8 cellular contexts compared by ENCODE assay signal in genomic region chr19:12847159-12848139, GRCh38. TPM values are rescaled to one million over a fixed set of nuclear protein-coding genes. Genes with fewer than 3 reads are reported as not detected.
DNase-seq lines count a peak whose midpoint lies in the region; ATAC-seq and TF ChIP-seq lines count a peak whose summit lies in the region.

No MANE protein-coding gene starts in this region.

- H3K4me1 ChIP-seq in Peyer's patch (peaks cover 0 to 10% (median 4%) of the 10 kb centered on the region in 4 donors), esophagus muscularis mucosa (peaks cover 8 to 12% (median 11%) of the 10 kb centered on the region in 4 donors)

- H3K36me3 ChIP-seq in Peyer's patch (no peaks in the 10 kb centered on the region), esophagus muscularis mucosa (no peaks in the 10 kb centered on the region)

- peaks cover 0 to 2% (median 0%) of the 10 kb centered on the region in 3 donors for H3K36me3 Mint-ChIP-seq in naive thymus-derived CD8-positive, alpha-beta T cell
- H3K36me3 Mint-ChIP-seq in stimulated activated effector memory CD8-positive, alpha-beta T cell treated with anti-CD3 and anti-CD28 coated beads, Interleukin-12 subunit alpha, Interleukin-12 subunit beta, amount 100 ng/mL, for 72 hours, result no peaks in the 10 kb centered on the region

- H3K9me3 Mint-ChIP-seq in naive thymus-derived CD8-positive, alpha-beta T cell, result no peaks in the 10 kb centered on the region
- H3K9me3 Mint-ChIP-seq in stimulated activated effector memory CD8-positive, alpha-beta T cell treated with anti-CD3 and anti-CD28 coated beads, Interleukin-12 subunit alpha, Interleukin-12 subunit beta, amount 100 ng/mL, for 72 hours, result no peaks in the 10 kb centered on the region

- TF ChIP-seq CTCF in Peyer's patch (IDR thresholded peaks at IDR 0.05) (peak; percentile 96 to 99 (median 99)), esophagus muscularis mucosa (IDR thresholded peaks at IDR 0.05) (peak in 2 of 3 experiments; percentile 99)

- H3K4me3 Mint-ChIP-seq in naive thymus-derived CD8-positive, alpha-beta T cell, result peak overlapping the region in 8 of 10 donors; percentile 29 to 67 (median 50)
- H3K4me3 Mint-ChIP-seq in stimulated activated effector memory CD8-positive, alpha-beta T cell treated with anti-CD3 and anti-CD28 coated beads, Interleukin-12 subunit alpha, Interleukin-12 subunit beta, amount 100 ng/mL, for 72 hours, result peak overlapping the region; percentile 68

- no peak overlapping the region for H3K27ac ChIP-seq in Peyer's patch
- H3K27ac ChIP-seq in esophagus muscularis mucosa (replicated peaks in 1 of 4), result no peak overlapping the region

- H3K4me3 ChIP-seq in Peyer's patch (peak overlapping the region in 3 of 4 donors; percentile 10 to 37 (median 34)), esophagus muscularis mucosa (peak overlapping the region; percentile 19 to 46 (median 30))

- WGBS in esophagus muscularis mucosa, result 10% methylated on average over 54 of the region's 69 CpGs

- POLR2A ChIA-PET in naive thymus-derived CD8-positive, alpha-beta T cell (lab: Charles Lee), result interaction anchor here (0.5 to 2.1 kb wide), 10 partner anchors 15 to 1842 kb away, joined by 3 to 8 read pairs (median 4); no protein-coding TSS in a partner anchor

- peak overlapping the region in 1 of 10 donors; percentile 76 for H3K27ac Mint-ChIP-seq in naive thymus-derived CD8-positive, alpha-beta T cell
- peak overlapping the region; percentile 32 for H3K27ac Mint-ChIP-seq in stimulated activated effector memory CD8-positive, alpha-beta T cell treated with anti-CD3 and anti-CD28 coated beads, Interleukin-12 subunit alpha, Interleukin-12 subunit beta, amount 100 ng/mL, for 72 hours

- intact Hi-C loops in esophagus muscularis mucosa (cut with DNase I), result loop anchor here (2.0 to 10.0 kb wide), 2 partner anchors 81 to 163 kb away; partner anchors contain the start of genes DHPS and GNG14

- peak; percentile 96 for DNase-seq in GM03348 (ENCODE audit: low spot score)
- peak; percentile 80 for DNase-seq in HT1080 (ENCODE audit: low read depth)
- DNase-seq in Peyer's patch, result peak; percentile 79 to 93 (median 90)
- DNase-seq in activated T-cell treated with anti-CD3 and anti-CD28 coated beads, Interleukin-2, amount 50 U/mL, for 48 hours, result peak; percentile 95 to 96
- peak; percentile 95 for DNase-seq in esophagus muscularis mucosa (ENCODE audit: extremely low spot score)
- peak; percentile 56 to 85 (median 79) for DNase-seq in naive thymus-derived CD8-positive, alpha-beta T cell
- peak; percentile 97 to 99 for DNase-seq in stimulated activated effector memory CD8-positive, alpha-beta T cell treated with anti-CD3 and anti-CD28 coated beads, Interleukin-12 subunit alpha, Interleukin-12 subunit beta, amount 100 ng/mL, for 72 hours (ENCODE audit: low spot score in 2 of 2)

- TF ChIP-seq POLR2A in Peyer's patch (IDR thresholded peaks at IDR 0.05), result no peak
- no peak for TF ChIP-seq POLR2A in esophagus muscularis mucosa (IDR thresholded peaks at IDR 0.05; ENCODE audit: low read depth)

- H3K9me3 ChIP-seq in Peyer's patch (no peaks in the 10 kb centered on the region), esophagus muscularis mucosa (no peaks in the 10 kb centered on the region)

- TF ChIP-seq EP300 in esophagus muscularis mucosa (IDR thresholded peaks at IDR 0.05), result no peak

- peaks cover 3 to 7% (median 6%) of the 10 kb centered on the region in 4 donors for H3K4me1 Mint-ChIP-seq in naive thymus-derived CD8-positive, alpha-beta T cell
- peaks cover 9% of the 10 kb centered on the region for H3K4me1 Mint-ChIP-seq in stimulated activated effector memory CD8-positive, alpha-beta T cell treated with anti-CD3 and anti-CD28 coated beads, Interleukin-12 subunit alpha, Interleukin-12 subunit beta, amount 100 ng/mL, for 72 hours

- H3K27me3 ChIP-seq in Peyer's patch, result no peaks in the 10 kb centered on the region
- H3K27me3 ChIP-seq in esophagus muscularis mucosa, result peaks cover 0 to 47% (median 9%) of the 10 kb centered on the region in 4 donors

- peaks cover 16 to 46% (median 28%) of the 10 kb centered on the region in 5 donors for H3K27me3 Mint-ChIP-seq in naive thymus-derived CD8-positive, alpha-beta T cell

- ATAC-seq in naive thymus-derived CD8-positive, alpha-beta T cell, result peak; percentile 94 to 98
- ATAC-seq in stimulated activated effector memory CD8-positive, alpha-beta T cell treated with anti-CD3 and anti-CD28 coated beads, Interleukin-12 subunit alpha, Interleukin-12 subunit beta, amount 100 ng/mL, for 72 hours, result peak; percentile 97
- no peak for ATAC-seq in GM21786 (IDR thresholded peaks at IDR 0.05; ENCODE audit: unreplicated experiment)

RNA-seq across cellular contexts. Expression of gene MAST1, which starts 9.1 kb away (rescaled TPM):
- total RNA-seq in HT1080 (2014; rRNA removed; shearing (Covaris generic)), result 1.9 and 3.2 TPM in 2 replicates
- 0.26 and 0.70 TPM in 2 replicates for polyA plus RNA-seq in HT1080 (2015; cell fraction: cytosol; rRNA removed)
- 0.70 and 1.2 TPM in 2 replicates for polyA plus RNA-seq in HT1080 (2015; cell fraction: nucleus; rRNA removed)
- total RNA-seq in Peyer's patch, result under 1 TPM in 1 of 4 donors, not detected in 3; 0.27 TPM
- under 1 TPM; 0.50 to 0.91 (median 0.76) TPM for total RNA-seq in esophagus muscularis mucosa
- 1 to 10 TPM in 1 of 2 experiments, under 1 TPM in 1; 0.26 to 1.3 TPM for total RNA-seq in naive thymus-derived CD8-positive, alpha-beta T cell
- 1 to 10 TPM in 1 of 3 donors, under 1 TPM in 2; 0.22 to 4.4 (median 0.97) TPM for polyA plus RNA-seq in naive thymus-derived CD8-positive, alpha-beta T cell

RNA-seq across cellular contexts. Expression of gene RTBDN, which starts 13.1 kb away (rescaled TPM):
- total RNA-seq in HT1080 (2014; rRNA removed; shearing (Covaris generic)), result not detected in 2 replicates
- polyA plus RNA-seq in HT1080 (2015; cell fraction: cytosol; rRNA removed), result 0.30 TPM in 1 of 2 replicates, not detected in the other
- polyA plus RNA-seq in HT1080 (2015; cell fraction: nucleus; rRNA removed), result not detected in 2 replicates
- total RNA-seq in Peyer's patch (not detected), esophagus muscularis mucosa (under 1 TPM in 2 of 4 donors, not detected in 2; 0.52 to 0.83 TPM)
- not detected for total RNA-seq in naive thymus-derived CD8-positive, alpha-beta T cell
- not detected for polyA plus RNA-seq in naive thymus-derived CD8-positive, alpha-beta T cell

RNA-seq across cellular contexts. Expression of gene DNASE2, which starts 33.8 kb away (rescaled TPM):
- 0.70 and 0.74 TPM in 2 replicates for total RNA-seq in HT1080 (2014; rRNA removed; shearing (Covaris generic))
- 2.8 TPM in 2 replicates for polyA plus RNA-seq in HT1080 (2015; cell fraction: cytosol; rRNA removed)
- 2.4 and 3.2 TPM in 2 replicates for polyA plus RNA-seq in HT1080 (2015; cell fraction: nucleus; rRNA removed)
- total RNA-seq in Peyer's patch (10 to 100 TPM in 1 of 4 donors, 1 to 10 TPM in 3; 8.9 to 16.5 (median 9.4) TPM), esophagus muscularis mucosa (10 to 100 TPM; 26.6 to 37.4 (median 31.2) TPM)
- total RNA-seq in naive thymus-derived CD8-positive, alpha-beta T cell, result 10 to 100 TPM; 26.2 to 27.3 TPM
- polyA plus RNA-seq in naive thymus-derived CD8-positive, alpha-beta T cell, result 10 to 100 TPM; 46.1 to 49.5 (median 46.2) TPM

RNA-seq across cellular contexts. Expression of gene KLF1, which starts 39.6 kb away (rescaled TPM):
- not detected in 2 replicates for total RNA-seq in HT1080 (2014; rRNA removed; shearing (Covaris generic))
- polyA plus RNA-seq in HT1080 (2015; cell fraction: cytosol; rRNA removed), result not detected in 2 replicates
- polyA plus RNA-seq in HT1080 (2015; cell fraction: nucleus; rRNA removed), result not detected in 2 replicates
- total RNA-seq in Peyer's patch (not detected), esophagus muscularis mucosa (not detected)
- not detected for total RNA-seq in naive thymus-derived CD8-positive, alpha-beta T cell
- under 1 TPM in 1 of 3 donors, not detected in 2; 0.45 TPM for polyA plus RNA-seq in naive thymus-derived CD8-positive, alpha-beta T cell

RNA-seq across cellular contexts. Expression of gene RNASEH2A, which starts 41.1 kb away (rescaled TPM):
- total RNA-seq in HT1080 (2014; rRNA removed; shearing (Covaris generic)), result 52.9 and 68.6 TPM in 2 replicates
- 31.8 and 34.6 TPM in 2 replicates for polyA plus RNA-seq in HT1080 (2015; cell fraction: cytosol; rRNA removed)
- polyA plus RNA-seq in HT1080 (2015; cell fraction: nucleus; rRNA removed), result 37.5 and 41.2 TPM in 2 replicates
- total RNA-seq in Peyer's patch (10 to 100 TPM in 2 of 4 donors, 1 to 10 TPM in 2; 5.9 to 24.8 (median 9.4) TPM), esophagus muscularis mucosa (1 to 10 TPM; 2.7 to 6.6 (median 4.2) TPM)
- 10 to 100 TPM; 12.1 to 12.9 TPM for total RNA-seq in naive thymus-derived CD8-positive, alpha-beta T cell
- 10 to 100 TPM; 16.3 to 22.6 (median 21.9) TPM for polyA plus RNA-seq in naive thymus-derived CD8-positive, alpha-beta T cell
